In the genomic region with DNA sequence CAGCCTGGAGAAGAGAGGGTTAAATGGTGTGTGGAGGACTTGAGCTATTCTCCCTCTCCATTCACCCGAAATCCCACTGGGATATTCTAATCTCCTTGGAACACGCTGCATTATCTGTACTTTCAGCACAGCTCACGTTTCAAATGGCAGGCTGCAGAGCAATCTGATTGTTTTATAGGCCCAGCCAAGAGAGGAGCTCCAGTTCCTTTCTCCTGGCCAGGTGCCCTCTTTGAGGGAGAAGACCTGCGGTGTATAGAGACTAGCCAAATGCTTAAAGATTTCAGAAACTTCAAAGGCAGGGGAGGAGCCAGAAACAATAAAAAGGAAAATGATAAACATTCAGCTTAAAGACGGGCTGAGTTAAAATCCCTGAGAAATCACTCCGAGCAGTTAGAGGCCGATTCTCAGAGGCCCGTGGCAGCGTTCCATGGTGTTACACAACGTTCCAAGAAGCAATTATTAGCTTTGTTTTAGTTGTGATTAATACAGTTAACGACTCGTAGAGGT, we compare ENCODE assay signal across 9 cellular contexts.
A peak's percentile ranks its signal among the peaks of the same experiment; 100 is the strongest.
DNase-seq lines count a peak whose midpoint lies in the region; ATAC-seq and TF ChIP-seq lines count a peak whose summit lies in the region.
"Had no signal": no experiment of that assay in that cellular context is flagged by ENCODE, and none has a peak within 500 bp of the region (broad histone marks: within the 10 kb centered on the region; RNA-seq: fewer than 3 reads in every experiment).

No MANE protein-coding gene starts in this region.

- H3K4me1 ChIP-seq in body of pancreas: peaks cover 9% of the 10 kb centered on the region
- H3K4me1 ChIP-seq in testis: peaks cover 14% of the 10 kb centered on the region

- H3K9me3 Mint-ChIP-seq in progenitor cell of endocrine pancreas (ENCODE audit: low read depth): no peaks in the 10 kb centered on the region

- TF ChIP-seq CTCF in body of pancreas (IDR thresholded peaks at IDR 0.05) (no peak), testis (IDR thresholded peaks at IDR 0.05) (no peak), progenitor cell of endocrine pancreas (IDR thresholded peaks at IDR 0.05; ENCODE audit: unreplicated experiment) (no peak)

- H3K4me1 Mint-ChIP-seq in progenitor cell of endocrine pancreas (ENCODE audit: low read depth): peaks cover 8% of the 10 kb centered on the region

- H3K27ac ChIP-seq in body of pancreas (peak overlapping the region in 1 of 4 donors; percentile 9), testis (peak overlapping the region in 1 of 2 donors; percentile 20)

- H3K36me3 ChIP-seq in body of pancreas (replicated peaks in 1 of 2; ENCODE audit: insufficient read depth in 1 of 2, low read depth in 2 of 2) (no peaks in the 10 kb centered on the region), testis (ENCODE audit: low read depth, missing control alignments) (no peaks in the 10 kb centered on the region)

- H3K27me3 ChIP-seq in body of pancreas (no peaks in the 10 kb centered on the region), testis (no peaks in the 10 kb centered on the region)

- intact Hi-C loops in body of pancreas (cut with DNase I) (no loop called here), testis (cut with DNase I; ENCODE audit: low total_unique reads) (no loop called here)

- H3K9me3 ChIP-seq in body of pancreas: no peaks in the 10 kb centered on the region
- H3K9me3 ChIP-seq in testis: no peaks in the 10 kb centered on the region

- 17 to 19% methylated on average over 12 of the region's 12 CpGs for WGBS in body of pancreas, 2 donors
- 29 to 37% methylated on average over 11 to 12 of the region's 12 CpGs for WGBS in testis, 2 donors

- H3K27ac Mint-ChIP-seq in progenitor cell of endocrine pancreas: no peak overlapping the region

- peaks cover 74% of the 10 kb centered on the region for H3K27me3 Mint-ChIP-seq in progenitor cell of endocrine pancreas

- peak; percentile 77 for DNase-seq in LHCN-M2 (ENCODE audit: low read depth)
- DNase-seq in body of pancreas: peak; percentile 63 to 77 (median 66)
- DNase-seq in kidney tubule cell (ENCODE audit: low spot score): peak; percentile 33
- peak; percentile 80 for DNase-seq in testis
- no peak for DNase-seq in progenitor cell of endocrine pancreas (ENCODE audit: low spot score, unreplicated experiment)
- no peak for DNase-seq in activated T-cell treated with anti-CD3 and anti-CD28 coated beads for 4 hours
- DNase-seq: T-helper 2 cell had no signal

- ATAC-seq in body of pancreas (peak; percentile 55), GM21528 (IDR thresholded peaks at IDR 0.05; ENCODE audit: low FRiP score, unreplicated experiment) (no peak), GM19324 (IDR thresholded peaks at IDR 0.05; ENCODE audit: low FRiP score, unreplicated experiment) (no peak)

- H3K4me3 Mint-ChIP-seq in progenitor cell of endocrine pancreas (ENCODE audit: low read depth): no peak overlapping the region

- H3K4me3 ChIP-seq in body of pancreas (no peak overlapping the region), testis (no peak overlapping the region)

- no peak for TF ChIP-seq POLR2A in body of pancreas (IDR thresholded peaks at IDR 0.05)
- TF ChIP-seq POLR2A in testis (IDR thresholded peaks at IDR 0.05): no peak

- H3K36me3 Mint-ChIP-seq in progenitor cell of endocrine pancreas (ENCODE audit: insufficient read depth): no peaks in the 10 kb centered on the region

Comparison
In these comparisons a context has a peak if more than half of its experiments do, and no peak if none do; other contexts are left out.
1. DNase-seq: peak in LHCN-M2 (single experiment), body of pancreas (4 of 4), kidney tubule cell (single experiment) and testis (single experiment); none in progenitor cell of endocrine pancreas (single experiment) and activated T-cell treated with anti-CD3 and anti-CD28 coated beads for 4 hours (single experiment).